Comparison of ENCODE assay signal across 9 cellular contexts in the genomic region with DNA sequence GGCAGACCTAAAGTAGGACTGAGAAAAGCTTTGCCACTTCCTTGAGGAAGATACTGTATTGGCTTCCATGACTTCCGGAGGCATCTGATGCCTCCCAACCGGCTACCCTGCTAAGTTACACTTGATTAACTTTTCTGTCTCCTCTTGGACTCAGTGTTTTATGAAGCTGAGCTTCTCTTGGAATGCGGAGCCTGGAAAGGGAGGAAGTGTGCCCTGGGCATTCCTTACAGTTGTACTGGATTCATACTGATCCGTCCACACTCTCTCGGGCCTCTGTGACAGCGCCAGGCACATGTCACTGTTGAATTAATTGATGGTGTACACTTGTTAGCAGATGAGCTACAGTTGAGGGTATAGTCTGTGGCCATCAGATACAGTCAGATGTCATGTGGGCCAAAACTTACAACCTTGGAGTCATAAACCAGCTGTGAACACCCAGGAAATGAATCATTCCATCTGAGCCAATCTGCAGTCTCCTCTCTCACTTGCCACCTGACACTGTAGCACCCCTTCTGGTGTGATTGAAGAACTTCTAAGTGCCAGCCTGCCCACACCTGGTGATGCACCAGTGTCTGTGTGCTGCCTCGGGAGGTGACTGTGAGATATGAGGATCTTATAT.
DNase-seq lines count a peak whose midpoint lies in the region; ATAC-seq and TF ChIP-seq lines count a peak whose summit lies in the region.
"Had no signal": no experiment of that assay in that cellular context is flagged by ENCODE, and none has a peak within 500 bp of the region (broad histone marks: within the 10 kb centered on the region; RNA-seq: fewer than 3 reads in every experiment).

No MANE protein-coding gene starts in this region.

- no peaks in the 10 kb centered on the region for H3K36me3 ChIP-seq in BE2C
- H3K36me3 ChIP-seq: adrenal gland had no signal

- TF ChIP-seq CTCF in BE2C (IDR thresholded peaks at IDR 0.05; ENCODE audit: low read depth, low read length) = 0 out of 2 replicates have a peak, but pooled peaks have one; percentile 3
- no peak for TF ChIP-seq CTCF in omental fat pad (IDR thresholded peaks at IDR 0.05)

- no peaks in the 10 kb centered on the region; the same call in 1 of the 2 replicates for H3K4me1 ChIP-seq in BE2C

- H3K9me3 ChIP-seq in BE2C = no peaks in the 10 kb centered on the region
- H3K9me3 ChIP-seq: adrenal gland had no signal

- ATAC-seq in GM18870 (IDR thresholded peaks at IDR 0.05; ENCODE audit: unreplicated experiment) = peak; percentile 75
- ATAC-seq in left cardiac atrium = peak; percentile 25 to 64
- no peak for ATAC-seq in omental fat pad (ENCODE audit: low FRiP score)
- no peak for ATAC-seq in GM21528 (IDR thresholded peaks at IDR 0.05; ENCODE audit: low FRiP score, unreplicated experiment)

- intact Hi-C loops in left cardiac atrium (cut with DNase I) = no loop called here

- H3K4me3 ChIP-seq in BE2C (ENCODE audit: low read depth, low read length) = no peak overlapping the region
- H3K4me3 ChIP-seq: adrenal gland had no signal

- no peak for DNase-seq in BE2C
- peak; percentile 56 for DNase-seq in MV-4-11 (lab: John Stamatoyannopoulos, UW)
- no peak for DNase-seq in left cardiac atrium
- DNase-seq in NCI-H1105 treated with DMSO at 0.1 percent for 48 hours (lab: John Stamatoyannopoulos, UW) = no peak
- DNase-seq in omental fat pad (ENCODE audit: low spot score) = no peak
- DNase-seq in D341Med (ENCODE audit: low spot score) = no peak

- no peaks in the 10 kb centered on the region for H3K27me3 ChIP-seq in BE2C
- H3K27me3 ChIP-seq: adrenal gland had no signal

Comparison
In these comparisons a context has a peak if more than half of its experiments do, and no peak if none do; other contexts are left out.
1. ATAC-seq: peak in GM18870 (single experiment) and left cardiac atrium (2 of 2); none in omental fat pad (single experiment) and GM21528 (single experiment).